In genomic region chr9:76379494-76379893, GRCh38 we compare ENCODE assay signal across 14 cellular contexts. TPM values are rescaled to one million over a fixed set of nuclear protein-coding genes. Genes with fewer than 3 reads are reported as not detected.
A peak's percentile ranks its signal among the peaks of the same experiment; 100 is the strongest.
DNase-seq lines count a peak whose midpoint lies in the region; ATAC-seq and TF ChIP-seq lines count a peak whose summit lies in the region.
"Had no signal": no experiment of that assay in that cellular context is flagged by ENCODE, and none has a peak within 500 bp of the region (broad histone marks: within the 10 kb centered on the region; RNA-seq: fewer than 3 reads in every experiment).

No MANE protein-coding gene starts in this region.

- no peaks in the 10 kb centered on the region for H3K36me3 ChIP-seq in kidney epithelial cell (ENCODE audit: control insufficient read depth, insufficient read depth, low read length)

- H3K4me3 ChIP-seq in kidney epithelial cell (ENCODE audit: low read depth, low read length) = no peak overlapping the region
- H3K4me3 ChIP-seq: BLaER1 had no signal

- ATAC-seq in GM19023 (IDR thresholded peaks at IDR 0.05; ENCODE audit: unreplicated experiment) = no peak
- ATAC-seq in HG02588 (IDR thresholded peaks at IDR 0.05; ENCODE audit: unreplicated experiment) = no peak
- ATAC-seq in HG03565 (IDR thresholded peaks at IDR 0.05; ENCODE audit: unreplicated experiment) = no peak
- ATAC-seq: naive thymus-derived CD8-positive, alpha-beta T cell; sciatic nerve; T-cell had no signal

- TF ChIP-seq CTCF in kidney epithelial cell (IDR thresholded peaks at IDR 0.05; ENCODE audit: insufficient read depth, low read length, poor library complexity, severe bottlenecking) = no peak

- peak; percentile 58 for DNase-seq in DMS79 treated with DMSO at 0.1 percent for 48 hours (lab: John Stamatoyannopoulos, UW)
- peak; percentile 96 for DNase-seq in NCI-H2029 treated with DMSO at 0.1 percent for 48 hours (lab: John Stamatoyannopoulos, UW)
- peak; percentile 53 for DNase-seq in RPMI7951 (ENCODE audit: low read depth)
- DNase-seq in kidney epithelial cell (ENCODE audit: low read depth) = peak; percentile 82
- no peak for DNase-seq in activated CD4-positive, alpha-beta T cell treated with anti-CD3 and anti-CD28 coated beads, Interleukin-2, amount 50 U/mL, for 48 hours
- DNase-seq: effector memory CD4-positive, alpha-beta T cell; KBM-7; naive thymus-derived CD8-positive, alpha-beta T cell; T-cell had no signal

- H3K27me3 ChIP-seq in kidney epithelial cell (ENCODE audit: control insufficient read depth, insufficient read depth, low read length) = no peaks in the 10 kb centered on the region
- H3K27me3 ChIP-seq: BLaER1 had no signal

RNA-seq across cellular contexts. Expression of gene RFK, which starts 14.7 kb away (rescaled TPM):
- 22.7 and 24.8 TPM in 2 replicates for total RNA-seq in RPMI7951 (2014; rRNA removed; shearing (Covaris generic))
- 38.0 and 49.2 TPM in 2 replicates for total RNA-seq in kidney epithelial cell

Comparison
In these comparisons a context has a peak if more than half of its experiments do, and no peak if none do; other contexts are left out.
1. DNase-seq: peak in DMS79 treated with DMSO at 0.1 percent for 48 hours (single experiment), NCI-H2029 treated with DMSO at 0.1 percent for 48 hours (single experiment), RPMI7951 (single experiment) and kidney epithelial cell (single experiment); none in activated CD4-positive, alpha-beta T cell treated with anti-CD3 and anti-CD28 coated beads, Interleukin-2, amount 50 U/mL, for 48 hours (0 of 2).